33 cellular contexts compared by ENCODE assay signal in the genomic region with DNA sequence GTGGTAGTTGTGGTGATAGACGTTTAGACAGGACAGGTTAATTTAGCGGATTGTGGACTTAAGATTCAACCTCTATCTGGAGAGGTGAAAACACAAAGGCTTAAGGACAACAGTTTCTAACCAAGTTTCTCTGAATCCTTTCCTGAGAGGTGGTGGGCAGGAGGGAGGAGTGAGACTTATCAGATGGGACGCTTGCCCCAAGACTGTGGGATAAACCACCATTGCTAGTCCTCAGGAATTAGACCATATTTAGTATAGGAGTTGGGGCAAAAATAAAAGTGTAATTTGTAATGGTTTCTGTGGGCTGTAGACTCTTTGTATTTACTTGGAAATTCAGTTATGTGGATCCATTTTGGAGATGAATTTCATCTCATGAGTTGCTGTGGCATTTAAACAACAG. TPM values are rescaled to one million over a fixed set of nuclear protein-coding genes. Genes with fewer than 3 reads are reported as not detected.
DNase-seq lines count a peak whose midpoint lies in the region; ATAC-seq, FAIRE-seq and TF ChIP-seq lines count a peak whose summit lies in the region.
"Had no signal": no experiment of that assay in that cellular context is flagged by ENCODE, and none has a peak within 500 bp of the region (broad histone marks: within the 10 kb centered on the region; RNA-seq: fewer than 3 reads in every experiment).

No MANE protein-coding gene starts in this region.

- no peak for ATAC-seq in naive thymus-derived CD8-positive, alpha-beta T cell
- ATAC-seq: HCT116; left cardiac atrium; stimulated activated naive CD8-positive, alpha-beta T cell treated with anti-CD3 and anti-CD28 coated beads, Interleukin-15, amount 100 ng/mL, for 72 hours had no signal

- DNase-seq in GM23248, result no peak
- peak; percentile 71 for DNase-seq in OCI-M1 (lab: John Stamatoyannopoulos, UW)
- DNase-seq in astrocyte of the spinal cord (ENCODE audit: low read depth, low spot score), result peak; percentile 60
- DNase-seq in COLO829 (ENCODE audit: low spot score), result no peak
- DNase-seq in naive thymus-derived CD8-positive, alpha-beta T cell, result no peak
- no peak for DNase-seq in D721Med (ENCODE audit: insufficient read length, low spot score)
- DNase-seq: activated CD4-positive, alpha-beta memory T cell treated with anti-CD3 and anti-CD28 coated beads for 36 hours; activated CD4-positive, CD25-positive, alpha-beta regulatory T cell treated with anti-CD3 and anti-CD28 coated beads, Interleukin-2, amount 50 U/mL, for 72 hours; activated CD8-positive, alpha-beta memory T cell treated with anti-CD3 and anti-CD28 coated beads, Interleukin-2, amount 50 U/mL, for 4 hours; activated naive CD4-positive, alpha-beta T cell treated with anti-CD3 and anti-CD28 coated beads for 36 hours; adrenal gland; DND-41; immature natural killer cell; left cardiac atrium; NCI-H1092 treated with DMSO at 0.1 percent for 48 hours; NCI-H187; ovary; SK-N-SH; stimulated activated naive CD8-positive, alpha-beta T cell treated with anti-CD3 and anti-CD28 coated beads, Interleukin-15, amount 100 ng/mL, for 72 hours had no signal

- H3K4me3 Mint-ChIP-seq in naive thymus-derived CD8-positive, alpha-beta T cell, result no peak overlapping the region
- H3K4me3 Mint-ChIP-seq: activated CD4-positive, alpha-beta memory T cell treated with anti-CD3 and anti-CD28 coated beads for 36 hours; activated naive CD4-positive, alpha-beta T cell treated with anti-CD3 and anti-CD28 coated beads for 36 hours; immature natural killer cell; stimulated activated naive CD8-positive, alpha-beta T cell treated with anti-CD3 and anti-CD28 coated beads, Interleukin-15, amount 100 ng/mL, for 72 hours; T-helper 1 cell treated with Interleukin-12 subunit alpha and Interleukin-12 subunit beta and Interleukin-4 antibody, amounts not matched to agents 30 μg/mL and 1 μg/mL, for 36 hours had no signal

- H3K4me2 ChIP-seq in GM23248 (ENCODE audit: unreplicated experiment) (peak overlapping the region; percentile 23), skeletal muscle satellite cell (ENCODE audit: low read length) (peak overlapping the region; percentile 18)
- H3K4me2 ChIP-seq: SK-N-SH had no signal

- H3K27me3 ChIP-seq in GM23248 (replicated peaks; ENCODE audit: insufficient read depth), result no peaks in the 10 kb centered on the region
- no peaks in the 10 kb centered on the region for H3K27me3 ChIP-seq in skeletal muscle satellite cell (ENCODE audit: control insufficient read depth, insufficient read depth, low read length)
- H3K27me3 ChIP-seq: adrenal gland, ovary, vagina had no signal

- H3K4me1 Mint-ChIP-seq in naive thymus-derived CD8-positive, alpha-beta T cell, result peaks cover 4 to 22% (median 9%) of the 10 kb centered on the region in 4 donors

- TF ChIP-seq CTCF in astrocyte of the spinal cord (IDR thresholded peaks at IDR 0.05; ENCODE audit: low read depth, low read length) (no peak), D721Med (IDR thresholded peaks at IDR 0.05; ENCODE audit: insufficient read depth, missing control alignments) (no peak)

- no peaks in the 10 kb centered on the region for H3K36me3 ChIP-seq in GM23248 (ENCODE audit: low read depth)
- peaks cover 31% of the 10 kb centered on the region for H3K36me3 ChIP-seq in skeletal muscle satellite cell (ENCODE audit: insufficient read depth, low read length)
- H3K36me3 ChIP-seq: ovary had no signal

- no peaks in the 10 kb centered on the region for H3K9me2 ChIP-seq in GM23248 (ENCODE audit: insufficient read depth)
- H3K9me2 ChIP-seq: SK-N-SH had no signal

- no peaks in the 10 kb centered on the region for H3K27me3 Mint-ChIP-seq in naive thymus-derived CD8-positive, alpha-beta T cell
- H3K27me3 Mint-ChIP-seq: activated CD4-positive, alpha-beta memory T cell treated with anti-CD3 and anti-CD28 coated beads for 36 hours; stimulated activated naive CD8-positive, alpha-beta T cell treated with anti-CD3 and anti-CD28 coated beads, Interleukin-15, amount 100 ng/mL, for 72 hours had no signal

- no peak overlapping the region for H2AFZ ChIP-seq in GM23248

- no peaks in the 10 kb centered on the region for H4K20me1 ChIP-seq in GM23248 (ENCODE audit: insufficient read depth)

- peaks cover 0 to 50% (median 4%) of the 10 kb centered on the region in 3 donors for H3K36me3 Mint-ChIP-seq in naive thymus-derived CD8-positive, alpha-beta T cell

- H3K4me1 ChIP-seq in GM23248 (ENCODE audit: insufficient read depth) (peaks cover 16% of the 10 kb centered on the region), skeletal muscle satellite cell (ENCODE audit: control insufficient read depth, insufficient read depth, low read length) (peaks cover 11% of the 10 kb centered on the region)
- H3K4me1 ChIP-seq: vagina had no signal

- FAIRE-seq in D721Med (lab: Jason Lieb, UNC), result no peak
- FAIRE-seq: bronchial epithelial cell, TTC549 had no signal

- no peak overlapping the region for H3K4me3 ChIP-seq in GM23248
- H3K4me3 ChIP-seq in astrocyte of the spinal cord (ENCODE audit: low read depth, low read length), result no peak overlapping the region
- no peak overlapping the region for H3K4me3 ChIP-seq in skeletal muscle satellite cell (ENCODE audit: low read length)
- H3K4me3 ChIP-seq: adrenal gland, ovary, smooth muscle cell, thoracic aorta, vagina had no signal

- POLR2A ChIA-PET in naive thymus-derived CD8-positive, alpha-beta T cell (lab: Charles Lee), result no interaction called here

- H3K9me3 Mint-ChIP-seq in naive thymus-derived CD8-positive, alpha-beta T cell, result no peaks in the 10 kb centered on the region
- H3K9me3 Mint-ChIP-seq: activated CD4-positive, alpha-beta memory T cell treated with anti-CD3 and anti-CD28 coated beads for 36 hours; activated naive CD4-positive, alpha-beta T cell treated with anti-CD3 and anti-CD28 coated beads for 36 hours; immature natural killer cell; stimulated activated naive CD8-positive, alpha-beta T cell treated with anti-CD3 and anti-CD28 coated beads, Interleukin-15, amount 100 ng/mL, for 72 hours; T-helper 1 cell treated with Interleukin-12 subunit alpha and Interleukin-12 subunit beta and Interleukin-4 antibody, amounts not matched to agents 30 μg/mL and 1 μg/mL, for 36 hours had no signal

- H3K9ac ChIP-seq in GM23248, result no peak overlapping the region
- no peak overlapping the region for H3K9ac ChIP-seq in skeletal muscle satellite cell (ENCODE audit: low read depth, low read length)
- H3K9ac ChIP-seq: SK-N-SH had no signal

- in situ Hi-C loops in GM23248 (cut with MboI) (no loop called here), astrocyte of the spinal cord (cut with HindIII; ENCODE audit: low sequenced_read_pairs) (no loop called here)

- no peak overlapping the region for H3K27ac ChIP-seq in GM23248
- H3K27ac ChIP-seq: adrenal gland, C4-2B, ovary, thoracic aorta, vagina had no signal

- H3K79me2 ChIP-seq in GM23248 (ENCODE audit: insufficient read depth), result peaks cover 14% of the 10 kb centered on the region

- H3K9me3 ChIP-seq in GM23248 (ENCODE audit: low read depth), result no peaks in the 10 kb centered on the region
- H3K9me3 ChIP-seq in skeletal muscle satellite cell (replicated peaks; ENCODE audit: low read length), result no peaks in the 10 kb centered on the region
- H3K9me3 ChIP-seq: adrenal gland, ovary, SK-N-SH, thoracic aorta, vagina had no signal

- H3K27ac Mint-ChIP-seq in naive thymus-derived CD8-positive, alpha-beta T cell, result no peak overlapping the region
- H3K27ac Mint-ChIP-seq: activated CD4-positive, alpha-beta memory T cell treated with anti-CD3 and anti-CD28 coated beads for 36 hours; activated naive CD4-positive, alpha-beta T cell treated with anti-CD3 and anti-CD28 coated beads for 36 hours; stimulated activated naive CD8-positive, alpha-beta T cell treated with anti-CD3 and anti-CD28 coated beads, Interleukin-15, amount 100 ng/mL, for 72 hours; T-helper 1 cell treated with Interleukin-12 subunit alpha and Interleukin-12 subunit beta and Interleukin-4 antibody, amounts not matched to agents 30 μg/mL and 1 μg/mL, for 36 hours had no signal

- H3F3A ChIP-seq in GM23248 (ENCODE audit: insufficient read depth), result peaks cover 18% of the 10 kb centered on the region

- 97% methylated on average over 3 of the region's 3 CpGs for WGBS in GM23248 (ENCODE audit: low coverage in 1 of 2, low lambda C conversion rate in 2 of 2, missing lambda C conversion rate in 2 of 2), 2 experiments

RNA-seq across cellular contexts. Expression of gene PDP2, which starts 6.6 kb away (rescaled TPM):
- 3.9 and 38.2 TPM in 2 replicates for total RNA-seq in GM23248 (2014; rRNA removed; shearing (Covaris generic))
- 2.5 and 3.3 TPM in 2 replicates for polyA plus RNA-seq in GM23248 (2016; fragmentation: Nextera tagmentation; extraction: Ambion mirVana)
- total RNA-seq in skeletal muscle satellite cell (2012; rRNA removed), result 17.3 and 17.7 TPM in 2 replicates
- 10 to 100 TPM; 10.0 to 11.3 TPM for total RNA-seq in naive thymus-derived CD8-positive, alpha-beta T cell
- polyA plus RNA-seq in naive thymus-derived CD8-positive, alpha-beta T cell, result 1 to 10 TPM; 1.2 to 1.8 (median 1.7) TPM

RNA-seq across cellular contexts. Expression of gene CDH16, which starts 31.8 kb away (rescaled TPM):
- not detected in 2 replicates for total RNA-seq in GM23248 (2014; rRNA removed; shearing (Covaris generic))
- not detected in 2 replicates for polyA plus RNA-seq in GM23248 (2016; fragmentation: Nextera tagmentation; extraction: Ambion mirVana)
- not detected in 2 replicates for total RNA-seq in skeletal muscle satellite cell (2012; rRNA removed)
- not detected for total RNA-seq in naive thymus-derived CD8-positive, alpha-beta T cell
- not detected for polyA plus RNA-seq in naive thymus-derived CD8-positive, alpha-beta T cell
- total RNA-seq: activated CD4-positive, alpha-beta memory T cell treated with anti-CD3 and anti-CD28 coated beads for 36 hours; activated naive CD4-positive, alpha-beta T cell treated with anti-CD3 and anti-CD28 coated beads for 36 hours; glomerular endothelial cell; lung microvascular endothelial cell; NCI-H460; smooth muscle cell; thoracic aorta had no signal
- polyA plus RNA-seq: adrenal gland, AG04450, immature natural killer cell, neural cell, ovary, SK-N-SH, smooth muscle cell had no signal

RNA-seq across cellular contexts. Expression of gene RRAD, which starts 38.4 kb away (rescaled TPM):
- 0.22 and 1.1 TPM in 2 replicates for total RNA-seq in GM23248 (2014; rRNA removed; shearing (Covaris generic))
- 0.70 and 0.76 TPM in 2 replicates for polyA plus RNA-seq in GM23248 (2016; fragmentation: Nextera tagmentation; extraction: Ambion mirVana)
- total RNA-seq in skeletal muscle satellite cell (2012; rRNA removed), result 3.0 and 5.9 TPM in 2 replicates
- total RNA-seq in naive thymus-derived CD8-positive, alpha-beta T cell, result under 1 TPM in 1 of 2 experiments, not detected in 1; 0.55 TPM
- polyA plus RNA-seq in naive thymus-derived CD8-positive, alpha-beta T cell, result not detected
- polyA plus RNA-seq: immature natural killer cell had no signal

RNA-seq across cellular contexts. Expression of gene CA7, which starts 42.7 kb away (rescaled TPM):
- total RNA-seq in GM23248 (2014; rRNA removed; shearing (Covaris generic)), result 0.65 TPM in 1 of 2 replicates, not detected in the other
- polyA plus RNA-seq in GM23248 (2016; fragmentation: Nextera tagmentation; extraction: Ambion mirVana), result not detected in 2 replicates
- not detected in 2 replicates for total RNA-seq in skeletal muscle satellite cell (2012; rRNA removed)
- total RNA-seq in naive thymus-derived CD8-positive, alpha-beta T cell, result not detected
- polyA plus RNA-seq in naive thymus-derived CD8-positive, alpha-beta T cell, result not detected
- total RNA-seq: activated naive CD4-positive, alpha-beta T cell treated with anti-CD3 and anti-CD28 coated beads for 36 hours; adrenal gland; bronchial epithelial cell; glomerular endothelial cell; left cardiac atrium; lung microvascular endothelial cell; NCI-H460; ovary; smooth muscle cell; thoracic aorta; vagina had no signal
- polyA plus RNA-seq: adrenal gland, AG04450, neural cell, ovary, smooth muscle cell had no signal

RNA-seq across cellular contexts. Expression of gene CIAO2B, which starts 47.3 kb away (rescaled TPM):
- 76.1 and 111 TPM in 2 replicates for total RNA-seq in GM23248 (2014; rRNA removed; shearing (Covaris generic))
- polyA plus RNA-seq in GM23248 (2016; fragmentation: Nextera tagmentation; extraction: Ambion mirVana), result 173 and 182 TPM in 2 replicates
- total RNA-seq in skeletal muscle satellite cell (2012; rRNA removed), result 180 and 183 TPM in 2 replicates
- 10 to 100 TPM; 57.6 to 64.4 TPM for total RNA-seq in naive thymus-derived CD8-positive, alpha-beta T cell
- 100 to 1,000 TPM in 1 of 3 donors, 10 to 100 TPM in 2; 86.1 to 110 (median 91.3) TPM for polyA plus RNA-seq in naive thymus-derived CD8-positive, alpha-beta T cell

Comparison
In these comparisons a context has a peak if more than half of its experiments do, and no peak if none do; other contexts are left out.
1. DNase-seq: peak in OCI-M1 (single experiment) and astrocyte of the spinal cord (single experiment); none in GM23248 (single experiment), COLO829 (single experiment), naive thymus-derived CD8-positive, alpha-beta T cell (0 of 10) and D721Med (single experiment).